ENCODE assay signal across 23 cellular contexts in genomic region chr3:149282836-149283235, GRCh38. TPM values are rescaled to one million over a fixed set of nuclear protein-coding genes. Genes with fewer than 3 reads are reported as not detected.
"Had no signal": no experiment of that assay in that cellular context is flagged by ENCODE, and none has a peak within 500 bp of the region (broad histone marks: within the 10 kb centered on the region; RNA-seq: fewer than 3 reads in every experiment).

No MANE protein-coding gene starts in this region.

- H3K27ac ChIP-seq: esophagus squamous epithelium, gastroesophageal sphincter, hepatocyte, neutrophil, spleen, tibial artery, upper lobe of right lung, vagina had no signal

- H3K4me1 ChIP-seq: esophagus squamous epithelium, upper lobe of right lung, vagina had no signal

- H3K36me3 ChIP-seq: esophagus squamous epithelium, gastroesophageal sphincter, neutrophil, spleen, tibial artery, upper lobe of right lung, vagina had no signal

- H3K9me3 ChIP-seq: esophagus squamous epithelium, gastroesophageal sphincter, neutrophil, spleen, tibial artery, upper lobe of right lung, vagina had no signal

- H3K4me3 ChIP-seq: esophagus squamous epithelium, gastroesophageal sphincter, hepatocyte, lung, spleen, tibial artery, upper lobe of right lung, vagina had no signal

- DNase-seq: effector memory CD4-positive, alpha-beta T cell; esophagus squamous epithelium; foreskin fibroblast; left colon; left ventricle myocardium superior; mesendoderm; naive thymus-derived CD4-positive, alpha-beta T cell; spleen; stimulated activated CD4-positive, alpha-beta T cell treated with anti-CD3 and anti-CD28 coated beads, Interleukin-15, amount 100 ng/mL, for 24 hours; stimulated activated CD4-positive, alpha-beta T cell treated with anti-CD3 and anti-CD28 coated beads, Interleukin-1b, Interleukin-23, amount 100 ng/mL, for 48 hours; stimulated activated CD4-positive, alpha-beta T cell treated with anti-CD3 and anti-CD28 coated beads, Interleukin-4, amount 100 ng/mL, for 24 hours; tibial artery; upper lobe of right lung had no signal

- H3K27me3 ChIP-seq: esophagus squamous epithelium, gastroesophageal sphincter, hepatocyte, neutrophil, spleen, tibial artery, upper lobe of right lung, vagina had no signal

- ATAC-seq: gastroesophageal sphincter; left ventricle myocardium superior; naive thymus-derived CD4-positive, alpha-beta T cell; sciatic nerve; stimulated activated memory B cell treated with anti-CD40 and anti-IgM and Interleukin-4, amounts not matched to agents 10 μg/mL and 1 μg/mL and 100 μg/mL, for 72 hours; upper lobe of right lung had no signal

RNA-seq across cellular contexts. Expression of gene TM4SF18, which starts 50.6 kb away (rescaled TPM):
- total RNA-seq: kidney epithelial cell; naive thymus-derived CD4-positive, alpha-beta T cell; osteoblast had no signal
- polyA plus RNA-seq: naive thymus-derived CD4-positive, alpha-beta T cell; neural cell had no signal
